20 cellular contexts compared by ENCODE assay signal in the genomic region with DNA sequence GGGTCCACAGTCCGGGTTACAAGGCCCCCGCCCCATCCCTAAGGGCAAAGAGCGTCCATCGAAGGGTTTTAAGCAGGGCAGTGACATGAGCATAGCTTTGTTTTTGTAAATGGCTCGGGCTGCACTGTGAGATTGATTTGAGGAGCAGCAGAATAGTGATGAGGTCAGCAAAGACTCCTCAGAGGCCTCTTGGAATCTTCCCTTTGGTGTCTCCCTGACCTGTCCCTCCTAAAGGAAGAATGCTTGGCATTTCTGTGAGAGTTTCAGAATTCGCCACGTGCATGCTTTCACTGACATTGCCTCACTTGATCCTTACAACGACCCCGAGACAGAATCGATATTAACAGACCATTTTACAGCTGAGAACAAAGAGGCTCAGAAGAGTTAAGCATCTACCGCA. TPM values are rescaled to one million over a fixed set of nuclear protein-coding genes. Genes with fewer than 3 reads are reported as not detected.
"Had no signal": no experiment of that assay in that cellular context is flagged by ENCODE, and none has a peak within 500 bp of the region (broad histone marks: within the 10 kb centered on the region; RNA-seq: fewer than 3 reads in every experiment).

No MANE protein-coding gene starts in this region.

- H3K27me3 Mint-ChIP-seq: activated CD8-positive, alpha-beta T cell treated with anti-CD3 and anti-CD28 coated beads for 36 hours; activated T-helper 17 cell treated with anti-CD3 and anti-CD28 coated beads, Interleukin-2, amount 50 U/mL, for 72 hours; central memory CD8-positive, alpha-beta T cell had no signal

- ATAC-seq: activated CD8-positive, alpha-beta T cell treated with anti-CD3 and anti-CD28 coated beads for 36 hours; gastroesophageal sphincter; heart right ventricle; left ventricle myocardium superior; mucosa of descending colon; naive thymus-derived CD4-positive, alpha-beta T cell; sciatic nerve; stimulated activated naive B cell treated with anti-CD40 and anti-IgM and Interleukin-4, amounts not matched to agents 10 μg/mL and 1 μg/mL and 100 μg/mL, for 72 hours; upper lobe of right lung had no signal

- FAIRE-seq: endometrium had no signal

- H3K36me3 ChIP-seq: brain microvascular endothelial cell, gastroesophageal sphincter, heart right ventricle, ovary, thoracic aorta, upper lobe of right lung had no signal

- H3K4me3 Mint-ChIP-seq: activated CD8-positive, alpha-beta T cell treated with anti-CD3 and anti-CD28 coated beads for 36 hours; activated naive CD8-positive, alpha-beta T cell treated with anti-CD3 and anti-CD28 coated beads, Interleukin-2, amount 10 ng/mL, durations not matched to agents 7 days and 5 days; activated T-helper 17 cell treated with anti-CD3 and anti-CD28 coated beads, Interleukin-2, amount 50 U/mL, for 72 hours; central memory CD8-positive, alpha-beta T cell; naive thymus-derived CD4-positive, alpha-beta T cell; stimulated activated naive B cell treated with anti-CD40 and anti-IgM and Interleukin-4, amounts not matched to agents 10 μg/mL and 1 μg/mL and 100 μg/mL, for 72 hours had no signal

- H3K4me1 Mint-ChIP-seq: activated naive CD8-positive, alpha-beta T cell treated with anti-CD3 and anti-CD28 coated beads, Interleukin-2, amount 10 ng/mL, durations not matched to agents 7 days and 5 days; activated T-helper 17 cell treated with anti-CD3 and anti-CD28 coated beads, Interleukin-2, amount 50 U/mL, for 72 hours; central memory CD8-positive, alpha-beta T cell; naive thymus-derived CD4-positive, alpha-beta T cell had no signal

- H3K4me3 ChIP-seq: gastroesophageal sphincter, heart right ventricle, mucosa of descending colon, ovary, thoracic aorta, upper lobe of right lung had no signal

- DNase-seq: activated CD4-positive, alpha-beta T cell treated with anti-CD3 and anti-CD28 coated beads for 48 hours; activated CD8-positive, alpha-beta T cell treated with anti-CD3 and anti-CD28 coated beads for 36 hours; activated naive CD4-positive, alpha-beta T cell; activated naive CD8-positive, alpha-beta T cell treated with anti-CD3 and anti-CD28 coated beads, Interleukin-2, amount 10 ng/mL, durations not matched to agents 7 days and 5 days; activated T-cell treated with anti-CD3 and anti-CD28 coated beads, Interleukin-2, amount 50 U/mL, for 1 hour; brain microvascular endothelial cell; cortex of kidney; heart right ventricle; left ventricle myocardium superior; mucosa of descending colon; naive thymus-derived CD4-positive, alpha-beta T cell; ovary; stimulated activated naive B cell treated with anti-CD40 and anti-IgM and Interleukin-4, amounts not matched to agents 10 μg/mL and 1 μg/mL and 100 μg/mL, for 72 hours; upper lobe of right lung had no signal

- H3K9me3 ChIP-seq: gastroesophageal sphincter, heart right ventricle, mucosa of descending colon, ovary, thoracic aorta, upper lobe of right lung had no signal

- H3K9me3 Mint-ChIP-seq: activated CD8-positive, alpha-beta T cell treated with anti-CD3 and anti-CD28 coated beads for 36 hours; activated naive CD8-positive, alpha-beta T cell treated with anti-CD3 and anti-CD28 coated beads, Interleukin-2, amount 10 ng/mL, durations not matched to agents 7 days and 5 days; activated T-helper 17 cell treated with anti-CD3 and anti-CD28 coated beads, Interleukin-2, amount 50 U/mL, for 72 hours; central memory CD8-positive, alpha-beta T cell; naive thymus-derived CD4-positive, alpha-beta T cell had no signal

- H3K27ac ChIP-seq: brain microvascular endothelial cell, gastroesophageal sphincter, heart right ventricle, ovary, thoracic aorta, upper lobe of right lung had no signal

- H3K27ac Mint-ChIP-seq: activated CD8-positive, alpha-beta T cell treated with anti-CD3 and anti-CD28 coated beads for 36 hours; activated naive CD8-positive, alpha-beta T cell treated with anti-CD3 and anti-CD28 coated beads, Interleukin-2, amount 10 ng/mL, durations not matched to agents 7 days and 5 days; activated T-helper 17 cell treated with anti-CD3 and anti-CD28 coated beads, Interleukin-2, amount 50 U/mL, for 72 hours; naive thymus-derived CD4-positive, alpha-beta T cell; stimulated activated naive B cell treated with anti-CD40 and anti-IgM and Interleukin-4, amounts not matched to agents 10 μg/mL and 1 μg/mL and 100 μg/mL, for 72 hours had no signal

- H3K27me3 ChIP-seq: brain microvascular endothelial cell, ovary, upper lobe of right lung had no signal

- H3K4me1 ChIP-seq: gastroesophageal sphincter, heart right ventricle, upper lobe of right lung had no signal

RNA-seq across cellular contexts. Expression of gene LAMP3, which starts 20.3 kb away (rescaled TPM):
- total RNA-seq: left ventricle myocardium superior, thoracic aorta had no signal
